2 cellular contexts compared by ENCODE assay signal in genomic region chr19:39131255-39131755, GRCh38.
TF ChIP-seq lines count a peak whose summit lies in the region.

No MANE protein-coding gene starts in this region.

TF ChIP-seq in IMR-90, 13 proteins besides CTCF, POLR2A, EP300 and RAD21:
- TF ChIP-seq RCOR1 (IDR thresholded peaks at IDR 0.05; ENCODE audit: insufficient replicate concordance, low read length) (no peak), RFX5 (IDR thresholded peaks at IDR 0.05; ENCODE audit: low read depth, low read length) (no peak), CHD1 (IDR thresholded peaks at IDR 0.05; ENCODE audit: low read depth, low read length) (no peak), CEBPB (IDR thresholded peaks at IDR 0.05; ENCODE audit: low read depth, low read length) (no peak), MAZ (IDR thresholded peaks at IDR 0.05; ENCODE audit: borderline replicate concordance, low read depth, low read length) (no peak), MAFK (IDR thresholded peaks at IDR 0.05; ENCODE audit: low read depth, low read length) (no peak), FOS (IDR thresholded peaks at IDR 0.05; ENCODE audit: low read depth, low read length) (no peak), MXI1 (IDR thresholded peaks at IDR 0.05; ENCODE audit: borderline replicate concordance, low read depth, low read length) (no peak), SMC3 (IDR thresholded peaks at IDR 0.05; ENCODE audit: low read depth, low read length) (no peak), BHLHE40 (IDR thresholded peaks at IDR 0.05; ENCODE audit: low read depth, low read length) (no peak), NFE2L2 (IDR thresholded peaks at IDR 0.05; ENCODE audit: low read depth, low read length) (no peak)
- TF ChIP-seq, protein P1, sequence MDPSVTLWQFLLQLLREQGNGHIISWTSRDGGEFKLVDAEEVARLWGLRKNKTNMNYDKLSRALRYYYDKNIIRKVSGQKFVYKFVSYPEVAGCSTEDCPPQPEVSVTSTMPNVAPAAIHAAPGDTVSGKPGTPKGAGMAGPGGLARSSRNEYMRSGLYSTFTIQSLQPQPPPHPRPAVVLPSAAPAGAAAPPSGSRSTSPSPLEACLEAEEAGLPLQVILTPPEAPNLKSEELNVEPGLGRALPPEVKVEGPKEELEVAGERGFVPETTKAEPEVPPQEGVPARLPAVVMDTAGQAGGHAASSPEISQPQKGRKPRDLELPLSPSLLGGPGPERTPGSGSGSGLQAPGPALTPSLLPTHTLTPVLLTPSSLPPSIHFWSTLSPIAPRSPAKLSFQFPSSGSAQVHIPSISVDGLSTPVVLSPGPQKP (IDR thresholded peaks at IDR 0.05; ENCODE audit: borderline replicate concordance, low read depth, low read length) = no peak
- TF ChIP-seq, protein P2, sequence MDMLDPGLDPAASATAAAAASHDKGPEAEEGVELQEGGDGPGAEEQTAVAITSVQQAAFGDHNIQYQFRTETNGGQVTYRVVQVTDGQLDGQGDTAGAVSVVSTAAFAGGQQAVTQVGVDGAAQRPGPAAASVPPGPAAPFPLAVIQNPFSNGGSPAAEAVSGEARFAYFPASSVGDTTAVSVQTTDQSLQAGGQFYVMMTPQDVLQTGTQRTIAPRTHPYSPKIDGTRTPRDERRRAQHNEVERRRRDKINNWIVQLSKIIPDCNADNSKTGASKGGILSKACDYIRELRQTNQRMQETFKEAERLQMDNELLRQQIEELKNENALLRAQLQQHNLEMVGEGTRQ (IDR thresholded peaks at IDR 0.05; ENCODE audit: low read depth, low read length) = no peak

TF ChIP-seq in K562, 482 proteins besides CTCF, POLR2A, EP300 and RAD21:
- TF ChIP-seq RBFOX2 (IDR thresholded peaks at IDR 0.05; ENCODE audit: low read depth, low read length) (0 out of 2 replicates have a peak, but pooled peaks have one; percentile 29), ZBTB43 (CRISPR knock-in tag; IDR thresholded peaks at IDR 0.05) (no peak), E2F3 (CRISPR knock-in tag; IDR thresholded peaks at IDR 0.05) (no peak)
TF ChIP-seq in K562: peak in this region for 1.
